In the genomic region with DNA sequence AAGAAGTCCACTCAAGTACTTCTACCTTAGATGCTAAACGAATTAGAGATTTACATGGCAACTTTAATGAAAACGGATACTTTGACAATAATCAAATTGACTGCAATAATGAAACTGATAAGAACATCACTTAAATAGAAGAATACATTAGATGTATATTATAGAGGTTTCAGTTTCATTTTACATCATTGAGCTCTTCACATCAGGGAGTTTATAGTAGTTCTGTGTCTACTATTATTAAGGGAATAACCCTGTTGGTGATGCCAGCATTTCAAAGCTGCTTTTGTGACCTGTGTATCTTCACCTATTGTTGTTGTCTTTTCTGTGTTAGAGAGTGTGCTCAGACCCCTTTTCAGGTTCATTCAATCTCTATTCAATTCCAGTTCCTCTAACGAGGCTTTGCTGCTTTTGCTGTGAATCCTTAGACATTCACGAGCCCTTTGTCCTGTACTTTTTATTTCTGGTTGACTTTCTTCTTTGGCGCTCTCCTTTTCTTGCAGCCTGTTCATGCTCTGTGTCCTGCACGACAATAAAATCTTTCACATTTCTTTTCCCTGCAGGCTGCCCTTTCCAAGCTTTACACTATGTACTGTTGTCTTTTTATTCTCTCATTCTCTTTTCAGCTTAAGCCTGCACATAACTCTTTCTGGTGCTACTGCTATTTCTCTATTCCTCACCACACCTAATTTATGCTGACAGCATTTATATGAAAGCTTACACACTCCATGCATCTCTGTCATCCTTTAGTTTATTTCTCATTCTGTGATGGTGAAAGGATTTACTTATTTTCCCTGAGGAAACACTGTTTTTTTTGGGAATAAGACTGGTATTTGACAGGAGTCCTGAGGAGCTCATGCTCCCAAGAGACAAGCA, we compare ENCODE assay signal across 19 cellular contexts.
DNase-seq lines count a peak whose midpoint lies in the region; ATAC-seq and TF ChIP-seq lines count a peak whose summit lies in the region.
"Had no signal": no experiment of that assay in that cellular context is flagged by ENCODE, and none has a peak within 500 bp of the region (broad histone marks: within the 10 kb centered on the region; RNA-seq: fewer than 3 reads in every experiment).

No MANE protein-coding gene starts in this region.

- no peak for ATAC-seq in natural killer cell treated with Interleukin-12 subunit alpha and Interleukin-12 subunit beta and Interleukin-15 and Interleukin-18, amount 100 ng/mL, for 72 hours
- ATAC-seq in natural killer cell (no peak), aorta (ENCODE audit: low FRiP score) (no peak)
- ATAC-seq: left ventricle myocardium superior; naive thymus-derived CD4-positive, alpha-beta T cell; right lobe of liver had no signal

- no peak overlapping the region for H3K27ac Mint-ChIP-seq in natural killer cell treated with Interleukin-12 subunit alpha and Interleukin-12 subunit beta and Interleukin-15 and Interleukin-18, amount 100 ng/mL, for 72 hours
- no peak overlapping the region for H3K27ac Mint-ChIP-seq in natural killer cell
- H3K27ac Mint-ChIP-seq: activated T-helper 2 cell treated with anti-CD3 and anti-CD28 coated beads, Interferon-gamma antibody, Interleukin-2, Interleukin-4, amounts not matched to agents 10 μg/mL and 5 μg/mL and 100 μg/mL, durations not matched to agents 14 hours and 24 hours and 36 hours had no signal

- H3K4me1 ChIP-seq in Loucy (ENCODE audit: insufficient read depth, low read length, poor library complexity, severe bottlenecking), result peaks cover 27% of the 10 kb centered on the region
- no peaks in the 10 kb centered on the region for H3K4me1 ChIP-seq in colonic mucosa
- no peaks in the 10 kb centered on the region for H3K4me1 ChIP-seq in adrenal gland (replicated peaks in 1 of 2)
- no peaks in the 10 kb centered on the region for H3K4me1 ChIP-seq in aorta (ENCODE audit: control insufficient read depth in 1 of 2, insufficient read depth in 2 of 2, low read length in 2 of 2)
- H3K4me1 ChIP-seq: Caco-2, right lobe of liver had no signal

- no peak for DNase-seq in natural killer cell treated with Interleukin-12 subunit alpha and Interleukin-12 subunit beta and Interleukin-15 and Interleukin-18, amount 100 ng/mL, for 72 hours (ENCODE audit: low spot score)
- DNase-seq in natural killer cell, result no peak
- no peak for DNase-seq in epithelial cell of proximal tubule (ENCODE audit: low read depth)
- DNase-seq in GF-D8 (lab: John Stamatoyannopoulos, UW), result no peak
- DNase-seq in colonic mucosa, result no peak
- no peak for DNase-seq in adrenal gland
- no peak for DNase-seq in aorta
- DNase-seq: activated CD8-positive, alpha-beta memory T cell treated with anti-CD3 and anti-CD28 coated beads for 24 hours; Caco-2; GOT3; hypothalamus; KBM-7; left ventricle myocardium superior; naive thymus-derived CD4-positive, alpha-beta T cell; right lobe of liver; stimulated activated CD4-positive, alpha-beta T cell treated with anti-CD3 and anti-CD28 coated beads, Interleukin-2, amount 100 ng/mL, for 48 hours had no signal

- peaks cover 0 to 3% of the 10 kb centered on the region in 2 donors for H3K4me1 Mint-ChIP-seq in natural killer cell treated with Interleukin-12 subunit alpha and Interleukin-12 subunit beta and Interleukin-15 and Interleukin-18, amount 100 ng/mL, for 72 hours (ENCODE audit: low read depth in 2 of 2)
- H3K4me1 Mint-ChIP-seq in natural killer cell, result no peaks in the 10 kb centered on the region

- no peaks in the 10 kb centered on the region for H3K79me2 ChIP-seq in Loucy (ENCODE audit: insufficient read depth, low read length)

- peaks cover 17% of the 10 kb centered on the region for H3K9me3 Mint-ChIP-seq in natural killer cell treated with Interleukin-12 subunit alpha and Interleukin-12 subunit beta and Interleukin-15 and Interleukin-18, amount 100 ng/mL, for 72 hours
- H3K9me3 Mint-ChIP-seq in natural killer cell, result peaks cover 8 to 13% of the 10 kb centered on the region in 2 donors
- H3K9me3 Mint-ChIP-seq: activated T-helper 2 cell treated with anti-CD3 and anti-CD28 coated beads, Interferon-gamma antibody, Interleukin-2, Interleukin-4, amounts not matched to agents 10 μg/mL and 5 μg/mL and 100 μg/mL, durations not matched to agents 14 hours and 24 hours and 36 hours had no signal

- intact Hi-C loops in natural killer cell (cut with micrococcal nuclease), result no loop called here
- intact Hi-C loops in colonic mucosa (cut with DNase I), result no loop called here
- intact Hi-C loops in adrenal gland (cut with DNase I), result no loop called here
- intact Hi-C loops in aorta (cut with DNase I), result no loop called here

- H3K9me3 ChIP-seq in Loucy (ENCODE audit: insufficient read depth, low read depth, low read length) (no peaks in the 10 kb centered on the region), colonic mucosa (no peaks in the 10 kb centered on the region), adrenal gland (replicated peaks in 1 of 3) (no peaks in the 10 kb centered on the region), aorta (ENCODE audit: control insufficient read depth, low read length) (no peaks in the 10 kb centered on the region)
- H3K9me3 ChIP-seq: Caco-2, right lobe of liver, tibial nerve had no signal

- H3F3A ChIP-seq in Loucy (ENCODE audit: low read depth), result no peaks in the 10 kb centered on the region

- H3K4me3 ChIP-seq in Loucy (ENCODE audit: low read length, poor library complexity, severe bottlenecking) (peak overlapping the region; percentile 24), epithelial cell of proximal tubule (ENCODE audit: low read depth, low read length) (peak overlapping the region; percentile 14), colonic mucosa (no peak overlapping the region), adrenal gland (no peak overlapping the region), aorta (ENCODE audit: low read length in 2 of 2) (no peak overlapping the region)
- H3K4me3 ChIP-seq: right lobe of liver, tibial nerve had no signal

- H3K27me3 ChIP-seq in Loucy (ENCODE audit: insufficient read depth, low read length, poor library complexity, severe bottlenecking) (no peaks in the 10 kb centered on the region), colonic mucosa (no peaks in the 10 kb centered on the region), adrenal gland (no peaks in the 10 kb centered on the region), aorta (ENCODE audit: control insufficient read depth in 1 of 2, insufficient read depth in 2 of 2, low read length in 1 of 2) (no peaks in the 10 kb centered on the region)
- H3K27me3 ChIP-seq: right lobe of liver, tibial nerve had no signal

- peak overlapping the region; percentile 50 for H3K4me2 ChIP-seq in Loucy (ENCODE audit: low read depth, low read length, poor library complexity, severe bottlenecking)

- H3K36me3 ChIP-seq in Loucy (ENCODE audit: insufficient read depth, low read length) (no peaks in the 10 kb centered on the region), colonic mucosa (no peaks in the 10 kb centered on the region), adrenal gland (replicated peaks in 1 of 2) (no peaks in the 10 kb centered on the region), aorta (ENCODE audit: control insufficient read depth in 1 of 2, insufficient read depth in 2 of 2, low read length in 1 of 2) (no peaks in the 10 kb centered on the region)
- H3K36me3 ChIP-seq: right lobe of liver, tibial nerve had no signal

- peak overlapping the region; percentile 1 for H3K4me3 Mint-ChIP-seq in natural killer cell treated with Interleukin-12 subunit alpha and Interleukin-12 subunit beta and Interleukin-15 and Interleukin-18, amount 100 ng/mL, for 72 hours
- no peak overlapping the region for H3K4me3 Mint-ChIP-seq in natural killer cell

- H3K27me3 Mint-ChIP-seq in natural killer cell treated with Interleukin-12 subunit alpha and Interleukin-12 subunit beta and Interleukin-15 and Interleukin-18, amount 100 ng/mL, for 72 hours, result no peaks in the 10 kb centered on the region
- H3K27me3 Mint-ChIP-seq in natural killer cell (ENCODE audit: low read depth in 2 of 2), result no peaks in the 10 kb centered on the region

- no peaks in the 10 kb centered on the region for H4K20me1 ChIP-seq in Loucy (ENCODE audit: insufficient read depth, low read length, poor library complexity, severe bottlenecking)

- H3K9ac ChIP-seq in Loucy (ENCODE audit: low read depth, low read length, poor library complexity, severe bottlenecking) (no peak overlapping the region), colonic mucosa (ENCODE audit: low read depth in 2 of 2, low read length in 2 of 2) (no peak overlapping the region)

- WGBS in adrenal gland, 4 donors, result 43 to 66% (median 58%) methylated on average over 6 of the region's 6 CpGs
- WGBS in aorta, 2 donors, result 66 to 69% methylated on average over 6 of the region's 6 CpGs

- H3K9me2 ChIP-seq in Loucy (replicated peaks; ENCODE audit: low read depth, low read length), result no peaks in the 10 kb centered on the region

- H3K27ac ChIP-seq in colonic mucosa, result no peak overlapping the region
- no peak overlapping the region for H3K27ac ChIP-seq in adrenal gland
- H3K27ac ChIP-seq in aorta (ENCODE audit: low read depth in 1 of 2, low read length in 2 of 2), result no peak overlapping the region
- H3K27ac ChIP-seq: right lobe of liver, tibial nerve had no signal

- H3K36me3 Mint-ChIP-seq in natural killer cell treated with Interleukin-12 subunit alpha and Interleukin-12 subunit beta and Interleukin-15 and Interleukin-18, amount 100 ng/mL, for 72 hours, result no peaks in the 10 kb centered on the region
- no peaks in the 10 kb centered on the region for H3K36me3 Mint-ChIP-seq in natural killer cell
- H3K36me3 Mint-ChIP-seq: naive thymus-derived CD4-positive, alpha-beta T cell had no signal

- TF ChIP-seq POLR2A in adrenal gland (IDR thresholded peaks at IDR 0.05), result no peak

- TF ChIP-seq CTCF in natural killer cell (IDR thresholded peaks at IDR 0.05) (no peak), Loucy (conservative IDR thresholded peaks at IDR 0.05; ENCODE audit: low read length) (no peak), epithelial cell of proximal tubule (conservative IDR thresholded peaks at IDR 0.05; ENCODE audit: low read depth, low read length) (no peak), colonic mucosa (IDR thresholded peaks at IDR 0.05) (no peak), adrenal gland (IDR thresholded peaks at IDR 0.05) (no peak)

- peak overlapping the region; percentile 85 for H2AFZ ChIP-seq in Loucy (ENCODE audit: low read length)

Comparison
In these comparisons a context has a peak if more than half of its experiments do, and no peak if none do; other contexts are left out.
1. H3K4me3 ChIP-seq: peak in Loucy (single experiment) and epithelial cell of proximal tubule (single experiment); none in colonic mucosa (single experiment), adrenal gland (0 of 4) and aorta (0 of 2).